In the genomic region with DNA sequence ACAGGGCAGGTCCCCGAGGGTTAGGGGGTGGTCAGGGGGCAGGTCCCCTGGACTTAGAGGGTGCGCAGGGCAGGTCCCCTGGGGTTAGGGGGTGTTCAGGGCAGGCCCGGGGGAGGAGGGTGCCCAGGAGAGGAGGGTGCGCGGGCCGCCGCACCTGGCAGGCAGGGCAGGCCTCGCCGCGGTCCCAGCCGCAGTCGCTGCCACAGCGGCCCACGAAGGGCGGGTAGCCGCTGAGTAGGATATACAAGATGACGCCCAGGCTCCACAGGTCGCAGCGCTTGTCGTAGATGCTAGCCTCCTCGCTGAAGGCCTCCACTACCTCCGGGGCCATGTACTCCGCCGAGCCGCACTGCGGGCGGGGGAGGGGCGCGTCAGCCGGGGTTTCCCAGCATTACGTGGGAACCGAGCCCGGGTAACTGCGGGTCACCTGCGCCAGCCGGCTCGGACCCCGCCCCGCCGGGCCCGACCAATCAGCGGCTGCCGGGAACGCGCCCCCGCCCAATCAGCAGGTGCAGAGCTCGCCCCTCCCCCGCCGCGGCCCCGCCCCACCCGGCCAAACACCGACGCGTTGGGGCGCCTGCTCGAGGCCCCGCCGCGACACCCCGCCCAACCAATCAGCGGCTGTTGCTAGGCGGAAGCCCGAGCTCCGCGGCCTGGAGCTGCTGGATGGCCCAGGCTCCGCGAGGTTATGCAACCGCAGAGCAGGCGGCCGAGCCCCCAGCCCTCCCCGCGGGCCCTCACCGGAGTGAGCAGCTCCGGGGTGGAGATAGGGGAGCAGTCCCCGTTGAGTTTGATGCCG, we compare ENCODE assay signal across 8 cellular contexts. TPM values are rescaled to one million over a fixed set of nuclear protein-coding genes. Genes with fewer than 3 reads are reported as not detected.
DNase-seq lines count a peak whose midpoint lies in the region; ATAC-seq and TF ChIP-seq lines count a peak whose summit lies in the region.

No MANE protein-coding gene starts in this region.

- H3K9ac ChIP-seq in DND-41 (ENCODE audit: low read depth, low read length): peak overlapping the region; percentile 59

- TF ChIP-seq CTCF in DND-41 (IDR thresholded peaks at IDR 0.05; ENCODE audit: borderline replicate concordance, extremely low read depth, low read length, poor library complexity, severe bottlenecking) (no peak), osteoblast (IDR thresholded peaks at IDR 0.05; ENCODE audit: extremely low read depth, low read depth, low read length) (no peak)

- H4K20me1 ChIP-seq in DND-41 (ENCODE audit: insufficient read depth, low read length) (peaks cover 52% of the 10 kb centered on the region), osteoblast (ENCODE audit: insufficient read depth, low read length) (peaks cover 50% of the 10 kb centered on the region)

- H3K27ac Mint-ChIP-seq in activated naive CD4-positive, alpha-beta T cell treated with anti-CD3 and anti-CD28 coated beads, Interleukin-2, amount 50 U/mL, for 72 hours: peak overlapping the region; percentile 86 to 93

- in situ Hi-C loops in SK-MEL-5 (cut with HindIII; ENCODE audit: low pct_unique_long_range_greater_than_20kb, low sequenced_read_pairs): no loop called here

- H3K36me3 ChIP-seq in DND-41 (ENCODE audit: insufficient read depth, low read length): peaks cover 64% of the 10 kb centered on the region
- H3K36me3 ChIP-seq in H7 (replicated peaks; ENCODE audit: control insufficient read depth, insufficient read depth, low read length): peaks cover 12% of the 10 kb centered on the region
- peaks cover 43% of the 10 kb centered on the region for H3K36me3 ChIP-seq in osteoblast (ENCODE audit: insufficient read depth, low read length)

- H2AFZ ChIP-seq in DND-41 (ENCODE audit: low read depth, low read length) (peak overlapping the region; percentile 65), osteoblast (ENCODE audit: low read length) (no peak overlapping the region)

- H3K4me1 ChIP-seq in DND-41 (ENCODE audit: insufficient read depth, low read length) (peaks cover 26% of the 10 kb centered on the region), osteoblast (ENCODE audit: insufficient read depth, low read length) (peaks cover 6% of the 10 kb centered on the region)

- H3K4me3 ChIP-seq in DND-41 (ENCODE audit: low read depth in 1 of 2, low read length in 2 of 2): peak overlapping the region in 1 of 2 experiments; percentile 54; a peak in 2 of 4 replicates
- H3K4me3 ChIP-seq in H7 (ENCODE audit: insufficient read depth, low read depth, low read length): peak overlapping the region; percentile 24
- no peak overlapping the region for H3K4me3 ChIP-seq in osteoblast (ENCODE audit: insufficient read depth, low read length)

- peak overlapping the region; percentile 75 for H3K4me2 ChIP-seq in DND-41 (ENCODE audit: insufficient read depth, low read length)
- H3K4me2 ChIP-seq in osteoblast (ENCODE audit: insufficient read depth, low read length): no peak overlapping the region

- H3K79me2 ChIP-seq in DND-41 (ENCODE audit: insufficient read depth, low read length) (peaks cover 12% of the 10 kb centered on the region; the same call in 1 of the 2 replicates), osteoblast (ENCODE audit: insufficient read depth, low read length) (peaks cover 19% of the 10 kb centered on the region)

- H3K27me3 ChIP-seq in DND-41 (ENCODE audit: insufficient read depth, low read length, poor library complexity) (no peaks in the 10 kb centered on the region), H7 (ENCODE audit: control insufficient read depth, insufficient read depth, low read length) (no peaks in the 10 kb centered on the region), osteoblast (ENCODE audit: insufficient read depth, low read length) (no peaks in the 10 kb centered on the region)

- H3K9me3 ChIP-seq in DND-41 (ENCODE audit: insufficient read depth, low read length, severe bottlenecking) (no peaks in the 10 kb centered on the region), osteoblast (ENCODE audit: low read depth, low read length) (no peaks in the 10 kb centered on the region)

- no peaks in the 10 kb centered on the region for H3K9me3 Mint-ChIP-seq in activated naive CD4-positive, alpha-beta T cell treated with anti-CD3 and anti-CD28 coated beads, Interleukin-2, amount 50 U/mL, for 72 hours

- DNase-seq in DND-41 (peak; percentile 98), H7 (peak; percentile 100), MV-4-11 (lab: John Stamatoyannopoulos, UW) (peak; percentile 98), SK-MEL-5 (ENCODE audit: low read depth, low spot score) (peak; percentile 89), glomerular visceral epithelial cell (ENCODE audit: extremely low spot score) (peak; percentile 94), osteoblast (ENCODE audit: insufficient read length, low spot score, missing footprints) (peak; percentile 98)
- DNase-seq in activated naive CD4-positive, alpha-beta T cell treated with anti-CD3 and anti-CD28 coated beads, Interleukin-2, amount 50 U/mL, for 72 hours (ENCODE audit: low spot score in 2 of 2): peak; percentile 99

- H3K36me3 Mint-ChIP-seq in activated naive CD4-positive, alpha-beta T cell treated with anti-CD3 and anti-CD28 coated beads, Interleukin-2, amount 50 U/mL, for 72 hours: peaks cover 4 to 12% of the 10 kb centered on the region in 2 donors

- peak; percentile 93 for ATAC-seq in DND-41 (ENCODE audit: insufficient read depth, low read depth)
- peak; percentile 91 for ATAC-seq in activated naive CD4-positive, alpha-beta T cell treated with anti-CD3 and anti-CD28 coated beads, Interleukin-2, amount 50 U/mL, for 72 hours

- H3K27ac ChIP-seq in DND-41 (ENCODE audit: low read length): peak overlapping the region; percentile 70
- peak overlapping the region; percentile 33 for H3K27ac ChIP-seq in osteoblast (ENCODE audit: low read depth, low read length)
- peak overlapping the region; percentile 94 for H3K27ac ChIP-seq in temporal lobe (ENCODE audit: low read depth, low read length)

RNA-seq across cellular contexts. Expression of a gene that starts 9.2 kb away (rescaled TPM):
- total RNA-seq in H7 (2014; rRNA removed; shearing (Covaris generic)): 130 and 135 TPM in 2 replicates
- total RNA-seq in SK-MEL-5 (2014; rRNA removed; shearing (Covaris generic)): 19.1 and 22.2 TPM in 2 replicates
- polyA plus RNA-seq in SK-MEL-5 (2015; cell fraction: cytosol; rRNA removed): 54.7 and 64.5 TPM in 2 replicates
- 67.2 and 76.0 TPM in 2 replicates for polyA plus RNA-seq in SK-MEL-5 (2015; cell fraction: nucleus; rRNA removed)
- total RNA-seq in activated naive CD4-positive, alpha-beta T cell treated with anti-CD3 and anti-CD28 coated beads, Interleukin-2, amount 50 U/mL, for 72 hours: 100 to 1,000 TPM; 211 to 261 TPM
- total RNA-seq in osteoblast: 82.5 and 84.6 TPM in 2 replicates
- total RNA-seq in temporal lobe: 13.0 TPM

RNA-seq across cellular contexts. Expression of a gene that starts 26.4 kb away (rescaled TPM):
- total RNA-seq in H7 (2014; rRNA removed; shearing (Covaris generic)): 126 and 129 TPM in 2 replicates
- total RNA-seq in SK-MEL-5 (2014; rRNA removed; shearing (Covaris generic)): 30.2 and 34.5 TPM in 2 replicates
- polyA plus RNA-seq in SK-MEL-5 (2015; cell fraction: cytosol; rRNA removed): 81.8 and 111 TPM in 2 replicates
- polyA plus RNA-seq in SK-MEL-5 (2015; cell fraction: nucleus; rRNA removed): 97.7 and 143 TPM in 2 replicates
- total RNA-seq in activated naive CD4-positive, alpha-beta T cell treated with anti-CD3 and anti-CD28 coated beads, Interleukin-2, amount 50 U/mL, for 72 hours: 10 to 100 TPM; 24.6 to 60.8 TPM
- 57.5 and 57.8 TPM in 2 replicates for total RNA-seq in osteoblast
- 56.5 TPM for total RNA-seq in temporal lobe

RNA-seq across cellular contexts. Expression of a gene that starts 54.2 kb away (rescaled TPM):
- 7.7 and 8.9 TPM in 2 replicates for total RNA-seq in H7 (2014; rRNA removed; shearing (Covaris generic))
- 5.0 and 5.1 TPM in 2 replicates for total RNA-seq in SK-MEL-5 (2014; rRNA removed; shearing (Covaris generic))
- polyA plus RNA-seq in SK-MEL-5 (2015; cell fraction: cytosol; rRNA removed): 14.2 and 17.0 TPM in 2 replicates
- 3.0 and 3.7 TPM in 2 replicates for polyA plus RNA-seq in SK-MEL-5 (2015; cell fraction: nucleus; rRNA removed)
- 100 to 1,000 TPM in 1 of 2 donors, 10 to 100 TPM in 1; 91.8 to 183 TPM for total RNA-seq in activated naive CD4-positive, alpha-beta T cell treated with anti-CD3 and anti-CD28 coated beads, Interleukin-2, amount 50 U/mL, for 72 hours
- 34.0 and 35.1 TPM in 2 replicates for total RNA-seq in osteoblast
- 13.0 TPM for total RNA-seq in temporal lobe

RNA-seq across cellular contexts. Expression of a gene that starts 54.8 kb away (rescaled TPM):
- total RNA-seq in H7 (2014; rRNA removed; shearing (Covaris generic)): 0.80 and 0.81 TPM in 2 replicates
- total RNA-seq in SK-MEL-5 (2014; rRNA removed; shearing (Covaris generic)): 0.40 TPM in 1 of 2 replicates, not detected in the other
- polyA plus RNA-seq in SK-MEL-5 (2015; cell fraction: cytosol; rRNA removed): 0.19 TPM in 1 of 2 replicates, not detected in the other
- polyA plus RNA-seq in SK-MEL-5 (2015; cell fraction: nucleus; rRNA removed): 2.8 and 10.3 TPM in 2 replicates
- total RNA-seq in activated naive CD4-positive, alpha-beta T cell treated with anti-CD3 and anti-CD28 coated beads, Interleukin-2, amount 50 U/mL, for 72 hours: 100 to 1,000 TPM in 1 of 2 donors, 10 to 100 TPM in 1; 29.7 to 105 TPM
- total RNA-seq in osteoblast: 0.36 and 2.4 TPM in 2 replicates
- total RNA-seq in temporal lobe: 3.0 TPM

Comparison
In these comparisons a context has a peak if more than half of its experiments do, and no peak if none do; other contexts are left out.
1. H3K27ac ChIP-seq: peak in every context shown above with its lines; median percentile 94 in temporal lobe; 70 in DND-41; 33 in osteoblast.